ENCODE assay signal across 1 cellular context in genomic region chr2:10028407-10028987, GRCh38.
TF ChIP-seq lines count a peak whose summit lies in the region.

No MANE protein-coding gene starts in this region.

TF ChIP-seq in SK-N-SH treated with all-trans-retinoic acid at 6 μM for 48 hours, 23 proteins besides CTCF, POLR2A, EP300 and RAD21 (continued from another document):
- no peak for TF ChIP-seq CSRNP3 (CRISPR knock-in tag; IDR thresholded peaks at IDR 0.05)
